ENCODE assay signal across 21 cellular contexts in genomic region chr18:35371412-35372195, GRCh38. TPM values are rescaled to one million over a fixed set of nuclear protein-coding genes. Genes with fewer than 3 reads are reported as not detected.
DNase-seq lines count a peak whose midpoint lies in the region; ATAC-seq, FAIRE-seq and TF ChIP-seq lines count a peak whose summit lies in the region.
"Had no signal": no experiment of that assay in that cellular context is flagged by ENCODE, and none has a peak within 500 bp of the region (broad histone marks: within the 10 kb centered on the region; RNA-seq: fewer than 3 reads in every experiment).

No MANE protein-coding gene starts in this region.

- H3K4me3 ChIP-seq in foreskin fibroblast (ENCODE audit: low read depth in 1 of 2, low read length in 2 of 2): no peak overlapping the region
- H3K4me3 ChIP-seq in CD4-positive, alpha-beta memory T cell (ENCODE audit: low read length in 2 of 2): no peak overlapping the region
- H3K4me3 ChIP-seq in pancreas: no peak overlapping the region
- H3K4me3 ChIP-seq: heart right ventricle, Peyer's patch had no signal

- peaks cover 6% of the 10 kb centered on the region for H3K4me1 ChIP-seq in CD4-positive, alpha-beta memory T cell (ENCODE audit: insufficient read depth, low read length)
- no peaks in the 10 kb centered on the region for H3K4me1 ChIP-seq in pancreas

- H3K27ac ChIP-seq in CD4-positive, alpha-beta memory T cell (ENCODE audit: low read depth, low read length): no peak overlapping the region
- no peak overlapping the region for H3K27ac ChIP-seq in pancreas
- H3K27ac ChIP-seq: heart right ventricle, neutrophil, Peyer's patch had no signal

- no peaks in the 10 kb centered on the region for H3K9me3 ChIP-seq in CD4-positive, alpha-beta memory T cell (ENCODE audit: control insufficient read depth in 1 of 2, low read length in 2 of 2)
- no peaks in the 10 kb centered on the region for H3K9me3 ChIP-seq in pancreas
- H3K9me3 ChIP-seq: heart right ventricle, neutrophil, Peyer's patch had no signal

- no peak for TF ChIP-seq CTCF in foreskin fibroblast (IDR thresholded peaks at IDR 0.05; ENCODE audit: low read depth, low read length)
- TF ChIP-seq CTCF in pancreas (IDR thresholded peaks at IDR 0.05): no peak

- WGBS in pancreas, 2 donors: 89 to 90% methylated on average over 1 of the region's 1 CpG

- intact Hi-C loops in CD4-positive, alpha-beta memory T cell (cut with micrococcal nuclease): no loop called here
- intact Hi-C loops in pancreas (cut with DNase I): no loop called here

- H3K36me3 Mint-ChIP-seq in CD4-positive, alpha-beta memory T cell: peaks cover 1 to 5% of the 10 kb centered on the region in 2 donors
- H3K36me3 Mint-ChIP-seq: immature natural killer cell had no signal

- no peaks in the 10 kb centered on the region for H3K27me3 ChIP-seq in CD4-positive, alpha-beta memory T cell (ENCODE audit: insufficient read depth, low read length)
- H3K27me3 ChIP-seq in pancreas: no peaks in the 10 kb centered on the region
- H3K27me3 ChIP-seq: heart right ventricle, neutrophil, Peyer's patch had no signal

- H3K4me1 Mint-ChIP-seq in CD4-positive, alpha-beta memory T cell: peaks cover 0 to 6% (median 2%) of the 10 kb centered on the region in 4 donors

- H3K27me3 Mint-ChIP-seq in CD4-positive, alpha-beta memory T cell: no peaks in the 10 kb centered on the region
- H3K27me3 Mint-ChIP-seq: activated naive CD8-positive, alpha-beta T cell treated with anti-CD3 and anti-CD28 coated beads, Interleukin-2, amount 10 ng/mL, durations not matched to agents 7 days and 5 days; B cell; IgD-negative memory B cell had no signal

- no peaks in the 10 kb centered on the region for H3K9me3 Mint-ChIP-seq in CD4-positive, alpha-beta memory T cell
- H3K9me3 Mint-ChIP-seq: activated naive CD8-positive, alpha-beta T cell treated with anti-CD3 and anti-CD28 coated beads, Interleukin-2, amount 10 ng/mL, durations not matched to agents 7 days and 5 days; IgD-negative memory B cell; immature natural killer cell had no signal

- H3K36me3 ChIP-seq in CD4-positive, alpha-beta memory T cell (ENCODE audit: insufficient read depth, low read length): no peaks in the 10 kb centered on the region
- H3K36me3 ChIP-seq in pancreas: no peaks in the 10 kb centered on the region
- H3K36me3 ChIP-seq: neutrophil had no signal

- FAIRE-seq in RCC 7860 (lab: Jason Lieb, UNC): no peak
- FAIRE-seq in pancreas (lab: Jason Lieb, UNC): no peak

- H3K27ac Mint-ChIP-seq in CD4-positive, alpha-beta memory T cell: no peak overlapping the region
- H3K27ac Mint-ChIP-seq: activated naive CD8-positive, alpha-beta T cell treated with anti-CD3 and anti-CD28 coated beads, Interleukin-2, amount 10 ng/mL, durations not matched to agents 7 days and 5 days; B cell; IgD-negative memory B cell; immature natural killer cell had no signal

- no peak for ATAC-seq in pancreas
- no peak for ATAC-seq in GM19324 (IDR thresholded peaks at IDR 0.05; ENCODE audit: low FRiP score, unreplicated experiment)
- ATAC-seq: heart right ventricle had no signal

- POLR2A ChIA-PET in CD4-positive, alpha-beta memory T cell (lab: Charles Lee; ENCODE audit: partially characterized antibody): interaction anchor here (1.3 kb wide), 1 partner anchor 27 kb away, joined by 3 read pairs; the partner anchor contains the start of gene ZNF24

- H3K4me3 Mint-ChIP-seq in CD4-positive, alpha-beta memory T cell: no peak overlapping the region
- H3K4me3 Mint-ChIP-seq: activated naive CD8-positive, alpha-beta T cell treated with anti-CD3 and anti-CD28 coated beads, Interleukin-2, amount 10 ng/mL, durations not matched to agents 7 days and 5 days; B cell; IgD-negative memory B cell; immature natural killer cell had no signal

- peak; percentile 80 for DNase-seq in AG08395 (ENCODE audit: low spot score)
- DNase-seq in ELR (ENCODE audit: low read depth): peak; percentile 47
- peak; percentile 61 for DNase-seq in amniotic epithelial cell (ENCODE audit: low read depth)
- peak; percentile 63 to 82 for DNase-seq in foreskin fibroblast
- DNase-seq in RCC 7860 (ENCODE audit: low spot score): no peak
- DNase-seq in CD4-positive, alpha-beta memory T cell: no peak
- no peak for DNase-seq in pancreas
- DNase-seq: activated CD8-positive, alpha-beta memory T cell treated with anti-CD3 and anti-CD28 coated beads for 24 hours; activated naive CD8-positive, alpha-beta T cell treated with anti-CD3 and anti-CD28 coated beads, Interleukin-2, amount 10 ng/mL, durations not matched to agents 7 days and 5 days; erythroblast; heart right ventricle; immature natural killer cell; MV-4-11; NCI-H1930; NCI-H345; NK-92 treated with Interleukin-12 subunit alpha and Interleukin-12 subunit beta, amount 100 ng/mL, for 24 hours; Peyer's patch had no signal

- CTCF ChIA-PET in CD4-positive, alpha-beta memory T cell (lab: Charles Lee; ENCODE audit: partially characterized antibody): interaction anchor here (0.7 to 4.4 kb wide), 3 partner anchors 10 to 16 kb away, joined by 3 to 26 read pairs (median 4); no protein-coding TSS in a partner anchor

RNA-seq across cellular contexts. Expression of gene ZNF396, which starts 5.5 kb away (rescaled TPM):
- 1 to 10 TPM; 5.5 to 7.3 TPM for total RNA-seq in CD4-positive, alpha-beta memory T cell
- polyA plus RNA-seq in CD4-positive, alpha-beta memory T cell: 1 to 10 TPM; 1.1 to 1.5 TPM
- 1 to 10 TPM; 2.1 to 3.8 (median 2.4) TPM for total RNA-seq in pancreas
- polyA plus RNA-seq in pancreas: 1 to 10 TPM; 1.2 to 2.7 TPM

RNA-seq across cellular contexts. Expression of gene ZNF24, which starts 27.4 kb away (rescaled TPM):
- 10 to 100 TPM; 89.1 to 90.5 TPM for total RNA-seq in CD4-positive, alpha-beta memory T cell
- 10 to 100 TPM; 67.9 to 76.1 TPM for polyA plus RNA-seq in CD4-positive, alpha-beta memory T cell
- 10 to 100 TPM; 17.3 to 37.8 (median 25.3) TPM for total RNA-seq in pancreas
- 10 to 100 TPM in 1 of 2 donors, 1 to 10 TPM in 1; 7.5 to 15.9 TPM for polyA plus RNA-seq in pancreas

Comparison
In these comparisons a context has a peak if more than half of its experiments do, and no peak if none do; other contexts are left out.
1. DNase-seq: peak in AG08395 (single experiment), ELR (single experiment), amniotic epithelial cell (single experiment) and foreskin fibroblast (2 of 2); none in RCC 7860 (single experiment), CD4-positive, alpha-beta memory T cell (0 of 5) and pancreas (0 of 6).